ENCODE assay signal across 8 cellular contexts in genomic region chr2:23312996-23313606, GRCh38.
DNase-seq lines count a peak whose midpoint lies in the region; ATAC-seq and TF ChIP-seq lines count a peak whose summit lies in the region.

No MANE protein-coding gene starts in this region.

- no TSS peak for BruUV-seq in mammary epithelial cell (replicated peaks; lab: Mats Ljungman, UMichigan)

- 83% methylated on average over 10 of the region's 10 CpGs for WGBS in mammary epithelial cell (ENCODE audit: low coverage, missing lambda C conversion rate)

- DNase-seq in mammary epithelial cell (no peak), medulla oblongata (ENCODE audit: extremely low spot score) (no peak), sciatic nerve (ENCODE audit: low spot score) (no peak), hypothalamus (lab: John Stamatoyannopoulos, UW) (no peak)
- peak; percentile 27 for DNase-seq in stimulated activated CD4-positive, alpha-beta T cell treated with anti-CD3 and anti-CD28 coated beads, Interleukin-1b, Interleukin-23, amount 100 ng/mL, for 48 hours

- H3K4me1 ChIP-seq in Loucy (ENCODE audit: insufficient read depth, low read length, poor library complexity, severe bottlenecking) = no peaks in the 10 kb centered on the region
- H3K4me1 ChIP-seq in mammary epithelial cell (ENCODE audit: insufficient read depth, low read length) = no peaks in the 10 kb centered on the region

- H3K4me3 ChIP-seq in Loucy (ENCODE audit: low read length, poor library complexity, severe bottlenecking) (no peak overlapping the region), mammary epithelial cell (replicated peaks in 1 of 3; ENCODE audit: insufficient read depth in 1 of 3, low read depth in 2 of 3, low read length in 3 of 3) (no peak overlapping the region)

- H3K27me3 ChIP-seq in Loucy (ENCODE audit: insufficient read depth, low read length, poor library complexity, severe bottlenecking) (no peaks in the 10 kb centered on the region), mammary epithelial cell (ENCODE audit: insufficient read depth, low read length) (peaks cover 4% of the 10 kb centered on the region)

- no peak overlapping the region for H3K9ac ChIP-seq in Loucy (ENCODE audit: low read depth, low read length, poor library complexity, severe bottlenecking)
- H3K9ac ChIP-seq in mammary epithelial cell (ENCODE audit: insufficient read depth, low read length) = no peak overlapping the region

- intact Hi-C loops in mammary epithelial cell (cut with micrococcal nuclease) (no loop called here), sciatic nerve (cut with DNase I) (no loop called here)

- no peaks in the 10 kb centered on the region for H3K9me2 ChIP-seq in Loucy (replicated peaks; ENCODE audit: low read depth, low read length)

- H3K79me2 ChIP-seq in Loucy (ENCODE audit: insufficient read depth, low read length) (no peaks in the 10 kb centered on the region), mammary epithelial cell (ENCODE audit: insufficient read depth, low read length) (no peaks in the 10 kb centered on the region)

- H3K4me2 ChIP-seq in Loucy (ENCODE audit: low read depth, low read length, poor library complexity, severe bottlenecking) = no peak overlapping the region
- H3K4me2 ChIP-seq in mammary epithelial cell (ENCODE audit: insufficient read depth, low read depth, low read length) = no peak overlapping the region

- TF ChIP-seq CTCF in GM12874 (IDR thresholded peaks at IDR 0.05; ENCODE audit: insufficient read depth, low read depth, low read length) (peak; percentile 99), Loucy (conservative IDR thresholded peaks at IDR 0.05; ENCODE audit: low read length) (peak; percentile 95), mammary epithelial cell (conservative IDR thresholded peaks at IDR 0.05 in 1 of 2, IDR thresholded peaks at IDR 0.05 in 1 of 2; ENCODE audit: extremely low read depth in 1 of 2, insufficient read depth in 1 of 2, low read depth in 1 of 2, low read length in 2 of 2) (peak; percentile 41 to 48)

- CTCF ChIA-PET in mammary epithelial cell (lab: Charles Lee; ENCODE audit: low non-redundant PET) = no interaction called here

- H4K20me1 ChIP-seq in Loucy (ENCODE audit: insufficient read depth, low read length, poor library complexity, severe bottlenecking) = no peaks in the 10 kb centered on the region
- H4K20me1 ChIP-seq in mammary epithelial cell (ENCODE audit: insufficient read depth, low read length) = peaks cover 1% of the 10 kb centered on the region

- dilution Hi-C loops in mammary epithelial cell (cut with HindIII; ENCODE audit: low sequenced_read_pairs) = no loop called here

- in situ Hi-C loops in mammary epithelial cell (cut with MboI; ENCODE audit: low sequenced_read_pairs in 2 of 2) = no loop called here

- no peak overlapping the region for H3K27ac ChIP-seq in mammary epithelial cell (ENCODE audit: insufficient read depth, low read depth, low read length)

- H2AFZ ChIP-seq in Loucy (ENCODE audit: low read length) (no peak overlapping the region), mammary epithelial cell (ENCODE audit: low read depth, low read length) (no peak overlapping the region)

- ATAC-seq in GM21529 (IDR thresholded peaks at IDR 0.05; ENCODE audit: unreplicated experiment) (peak; percentile 82), sciatic nerve (no peak)

- H3K36me3 ChIP-seq in Loucy (ENCODE audit: insufficient read depth, low read length) = no peaks in the 10 kb centered on the region
- H3K36me3 ChIP-seq in mammary epithelial cell (ENCODE audit: insufficient read depth, low read length) = no peaks in the 10 kb centered on the region

- no peaks in the 10 kb centered on the region for H3K9me3 ChIP-seq in Loucy (ENCODE audit: insufficient read depth, low read depth, low read length)
- no peaks in the 10 kb centered on the region for H3K9me3 ChIP-seq in mammary epithelial cell (replicated peaks; ENCODE audit: insufficient read depth, low read length)

- H3F3A ChIP-seq in Loucy (ENCODE audit: low read depth) = no peaks in the 10 kb centered on the region

Comparison
In these comparisons a context has a peak if more than half of its experiments do, and no peak if none do; other contexts are left out.
1. CTCF ChIP-seq: peak in every context shown above with its lines; median percentile 99 in GM12874; 95 in Loucy; 44 in mammary epithelial cell.